18 cellular contexts compared by ENCODE assay signal in the genomic region with DNA sequence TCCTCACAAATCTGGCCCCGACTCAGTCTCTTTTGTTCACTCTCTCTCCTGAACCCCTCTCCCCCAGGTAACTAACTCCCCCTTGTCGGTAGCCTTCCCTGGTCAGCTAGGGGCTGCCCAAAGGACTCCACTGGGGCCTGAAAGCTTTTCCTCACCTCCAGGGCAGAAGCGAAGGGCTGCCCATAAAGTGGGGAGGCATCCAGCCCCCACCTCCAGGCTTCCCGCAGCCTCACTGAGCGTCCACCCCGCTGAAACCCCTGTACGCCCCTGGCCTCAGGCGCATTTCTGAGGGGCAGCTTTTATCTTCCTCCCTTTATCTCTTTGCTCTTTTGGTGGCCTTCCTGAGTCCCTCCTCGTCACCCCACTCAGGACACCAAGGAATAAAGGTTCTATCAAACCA.
DNase-seq lines count a peak whose midpoint lies in the region; ATAC-seq and TF ChIP-seq lines count a peak whose summit lies in the region.
"Had no signal": no experiment of that assay in that cellular context is flagged by ENCODE, and none has a peak within 500 bp of the region (broad histone marks: within the 10 kb centered on the region; RNA-seq: fewer than 3 reads in every experiment).

No MANE protein-coding gene starts in this region.

- no peak for TF ChIP-seq POLR2A in esophagus muscularis mucosa (IDR thresholded peaks at IDR 0.05; ENCODE audit: low read depth)

- peaks cover 0 to 17% (median 0%) of the 10 kb centered on the region in 4 donors for H3K27me3 ChIP-seq in esophagus muscularis mucosa
- H3K27me3 ChIP-seq: BLaER1 had no signal

- no peaks in the 10 kb centered on the region for H3K36me3 Mint-ChIP-seq in activated CD8-positive, alpha-beta memory T cell treated with anti-CD3 and anti-CD28 coated beads, Interleukin-2, amount 10 ng/mL, durations not matched to agents 7 days and 5 days
- H3K36me3 Mint-ChIP-seq in osteocyte (ENCODE audit: unreplicated experiment) = no peaks in the 10 kb centered on the region
- no peaks in the 10 kb centered on the region for H3K36me3 Mint-ChIP-seq in activated CD8-positive, alpha-beta T cell treated with anti-CD3 and anti-CD28 coated beads for 36 hours (ENCODE audit: low read depth)
- H3K36me3 Mint-ChIP-seq: CD8-positive, alpha-beta T cell had no signal

- POLR2A ChIA-PET in activated CD8-positive, alpha-beta T cell treated with anti-CD3 and anti-CD28 coated beads for 36 hours (lab: Charles Lee) = no interaction called here

- no peak for ATAC-seq in activated CD8-positive, alpha-beta memory T cell treated with anti-CD3 and anti-CD28 coated beads, Interleukin-2, amount 10 ng/mL, durations not matched to agents 7 days and 5 days
- ATAC-seq in activated CD8-positive, alpha-beta T cell treated with anti-CD3 and anti-CD28 coated beads for 36 hours = no peak
- ATAC-seq: A549; CD8-positive, alpha-beta T cell had no signal

- peak; percentile 23 for DNase-seq in activated CD8-positive, alpha-beta memory T cell treated with anti-CD3 and anti-CD28 coated beads, Interleukin-2, amount 10 ng/mL, durations not matched to agents 7 days and 5 days
- DNase-seq in activated CD8-positive, alpha-beta memory T cell treated with anti-CD3 and anti-CD28 coated beads, Interleukin-2, amount 50 U/mL, for 4 hours = no peak
- DNase-seq in esophagus muscularis mucosa (ENCODE audit: extremely low spot score) = peak; percentile 77
- DNase-seq in osteocyte (ENCODE audit: extremely low spot score, unreplicated experiment) = peak; percentile 76
- no peak for DNase-seq in C1 segment of cervical spinal cord (lab: John Stamatoyannopoulos, UW)
- DNase-seq in activated CD8-positive, alpha-beta T cell treated with anti-CD3 and anti-CD28 coated beads for 36 hours = no peak
- DNase-seq in NCI-H187 (lab: John Stamatoyannopoulos, UW) = no peak
- DNase-seq: Calu3, DMS79 treated with DMSO at 0.1 percent for 48 hours, GF-D8, GOT3, H9, IMR-90 had no signal

- TF ChIP-seq CTCF in esophagus muscularis mucosa (IDR thresholded peaks at IDR 0.05) (no peak), osteocyte (IDR thresholded peaks at IDR 0.05) (no peak)
- no peak for TF ChIP-seq CTCF in activated CD8-positive, alpha-beta T cell treated with anti-CD3 and anti-CD28 coated beads for 36 hours (IDR thresholded peaks at IDR 0.05)

- H3K27me3 Mint-ChIP-seq in activated CD8-positive, alpha-beta memory T cell treated with anti-CD3 and anti-CD28 coated beads, Interleukin-2, amount 10 ng/mL, durations not matched to agents 7 days and 5 days = peaks cover 4% of the 10 kb centered on the region
- H3K27me3 Mint-ChIP-seq in osteocyte (ENCODE audit: unreplicated experiment) = peaks cover 43% of the 10 kb centered on the region
- H3K27me3 Mint-ChIP-seq in activated CD8-positive, alpha-beta T cell treated with anti-CD3 and anti-CD28 coated beads for 36 hours = no peaks in the 10 kb centered on the region

- H3K36me3 ChIP-seq in esophagus muscularis mucosa = no peaks in the 10 kb centered on the region
- H3K36me3 ChIP-seq: BLaER1 had no signal

- WGBS in esophagus muscularis mucosa = 90% methylated on average over 9 of the region's 9 CpGs

- TF ChIP-seq EP300 in esophagus muscularis mucosa (IDR thresholded peaks at IDR 0.05) = no peak

- H3K9me3 Mint-ChIP-seq in activated CD8-positive, alpha-beta memory T cell treated with anti-CD3 and anti-CD28 coated beads, Interleukin-2, amount 10 ng/mL, durations not matched to agents 7 days and 5 days (ENCODE audit: low read depth) = no peaks in the 10 kb centered on the region
- no peaks in the 10 kb centered on the region for H3K9me3 Mint-ChIP-seq in osteocyte (ENCODE audit: unreplicated experiment)
- no peaks in the 10 kb centered on the region for H3K9me3 Mint-ChIP-seq in activated CD8-positive, alpha-beta T cell treated with anti-CD3 and anti-CD28 coated beads for 36 hours
- H3K9me3 Mint-ChIP-seq: CD8-positive, alpha-beta T cell; H9 had no signal

- no peak overlapping the region for H3K27ac Mint-ChIP-seq in activated CD8-positive, alpha-beta memory T cell treated with anti-CD3 and anti-CD28 coated beads, Interleukin-2, amount 10 ng/mL, durations not matched to agents 7 days and 5 days
- H3K27ac Mint-ChIP-seq in osteocyte (ENCODE audit: unreplicated experiment) = no peak overlapping the region
- H3K27ac Mint-ChIP-seq in activated CD8-positive, alpha-beta T cell treated with anti-CD3 and anti-CD28 coated beads for 36 hours = no peak overlapping the region
- H3K27ac Mint-ChIP-seq: CD8-positive, alpha-beta T cell; H9 had no signal

- CTCF ChIA-PET in activated CD8-positive, alpha-beta memory T cell treated with anti-CD3 and anti-CD28 coated beads, Interleukin-2, amount 10 ng/mL, durations not matched to agents 7 days and 5 days (lab: Charles Lee) = no interaction called here
- CTCF ChIA-PET in activated CD8-positive, alpha-beta T cell treated with anti-CD3 and anti-CD28 coated beads for 36 hours (lab: Charles Lee) = no interaction called here

- H3K4me1 Mint-ChIP-seq in activated CD8-positive, alpha-beta memory T cell treated with anti-CD3 and anti-CD28 coated beads, Interleukin-2, amount 10 ng/mL, durations not matched to agents 7 days and 5 days = no peaks in the 10 kb centered on the region
- no peaks in the 10 kb centered on the region for H3K4me1 Mint-ChIP-seq in osteocyte (ENCODE audit: unreplicated experiment)
- H3K4me1 Mint-ChIP-seq in activated CD8-positive, alpha-beta T cell treated with anti-CD3 and anti-CD28 coated beads for 36 hours (ENCODE audit: low read depth) = no peaks in the 10 kb centered on the region

- no peak overlapping the region for H3K27ac ChIP-seq in esophagus muscularis mucosa (replicated peaks in 1 of 4)
- H3K27ac ChIP-seq: 22Rv1, A549, BLaER1, HL-60 had no signal

- H3K4me3 ChIP-seq in esophagus muscularis mucosa = no peak overlapping the region
- H3K4me3 ChIP-seq: A549, BLaER1 had no signal

- no peak overlapping the region for H3K4me3 Mint-ChIP-seq in activated CD8-positive, alpha-beta memory T cell treated with anti-CD3 and anti-CD28 coated beads, Interleukin-2, amount 10 ng/mL, durations not matched to agents 7 days and 5 days
- H3K4me3 Mint-ChIP-seq in osteocyte (ENCODE audit: unreplicated experiment) = no peak overlapping the region
- H3K4me3 Mint-ChIP-seq in activated CD8-positive, alpha-beta T cell treated with anti-CD3 and anti-CD28 coated beads for 36 hours = no peak overlapping the region
- H3K4me3 Mint-ChIP-seq: CD8-positive, alpha-beta T cell; H9 had no signal

- no peaks in the 10 kb centered on the region for H3K9me3 ChIP-seq in esophagus muscularis mucosa
- H3K9me3 ChIP-seq: A549, BLaER1 had no signal

- no peaks in the 10 kb centered on the region for H3K4me1 ChIP-seq in esophagus muscularis mucosa
- H3K4me1 ChIP-seq: A549 had no signal

- intact Hi-C loops in esophagus muscularis mucosa (cut with DNase I) = no loop called here
- intact Hi-C loops in activated CD8-positive, alpha-beta T cell treated with anti-CD3 and anti-CD28 coated beads for 36 hours (cut with micrococcal nuclease) = no loop called here

Comparison
In these comparisons a context has a peak if more than half of its experiments do, and no peak if none do; other contexts are left out.
1. DNase-seq: peak in activated CD8-positive, alpha-beta memory T cell treated with anti-CD3 and anti-CD28 coated beads, Interleukin-2, amount 10 ng/mL, durations not matched to agents 7 days and 5 days (single experiment), esophagus muscularis mucosa (single experiment) and osteocyte (single experiment); none in activated CD8-positive, alpha-beta memory T cell treated with anti-CD3 and anti-CD28 coated beads, Interleukin-2, amount 50 U/mL, for 4 hours (single experiment), C1 segment of cervical spinal cord (0 of 14), activated CD8-positive, alpha-beta T cell treated with anti-CD3 and anti-CD28 coated beads for 36 hours (single experiment) and NCI-H187 (0 of 2).